Comparison of ENCODE assay signal across 1 cellular context in the genomic region with DNA sequence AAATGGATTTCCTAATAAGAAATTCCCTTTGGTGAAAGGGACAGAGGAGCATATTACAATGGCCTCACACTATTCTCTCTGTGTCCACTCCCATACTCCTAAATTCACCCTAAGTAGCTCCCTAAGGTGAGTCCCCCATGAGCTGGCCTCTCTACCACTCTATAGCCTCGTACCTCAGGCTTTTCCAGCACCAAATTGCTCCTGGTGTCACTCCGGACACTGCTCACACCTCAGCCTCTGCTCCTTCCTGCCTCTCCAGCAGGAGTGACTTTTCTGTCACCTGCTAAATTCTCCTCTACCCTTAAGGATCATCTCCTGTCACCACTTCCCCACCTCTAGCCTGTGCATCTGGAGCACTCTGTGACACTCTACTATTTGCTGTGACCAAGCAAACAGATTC.
TF ChIP-seq lines count a peak whose summit lies in the region.

No MANE protein-coding gene starts in this region.

TF ChIP-seq in neural cell, 6 proteins besides CTCF, POLR2A, EP300 and RAD21 (continued from another document):
- TF ChIP-seq SMC3 (conservative IDR thresholded peaks at IDR 0.05; ENCODE audit: poor library complexity) (no peak), MXI1 (conservative IDR thresholded peaks at IDR 0.05; ENCODE audit: poor library complexity, severe bottlenecking) (no peak), POLR2AphosphoS5 (IDR thresholded peaks at IDR 0.05) (no peak), TAF1 (IDR thresholded peaks at IDR 0.05; ENCODE audit: low read depth) (no peak)
